ENCODE assay signal across 1 cellular context in the genomic region with DNA sequence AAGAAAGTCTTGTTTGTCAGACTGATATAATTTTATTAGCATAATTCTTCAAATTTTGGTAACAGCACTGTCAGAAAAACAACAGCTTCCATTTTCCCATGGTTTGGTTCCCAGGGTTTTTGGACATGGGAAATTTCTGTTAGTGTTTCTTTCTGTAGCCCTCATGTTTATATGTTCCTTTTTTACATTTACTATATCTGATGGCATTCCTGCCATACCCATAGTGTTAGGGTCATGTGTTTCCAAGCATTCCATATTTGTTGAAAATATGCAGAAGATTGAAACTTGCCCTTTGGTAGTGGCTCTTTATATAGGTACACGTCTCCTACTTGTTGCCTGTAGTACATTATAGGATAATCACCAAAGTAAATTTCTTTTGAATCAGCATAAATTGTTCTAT.
TF ChIP-seq lines count a peak whose summit lies in the region.

No MANE protein-coding gene starts in this region.

TF ChIP-seq in IMR-90, 13 proteins besides CTCF, POLR2A, EP300 and RAD21:
- no peak for TF ChIP-seq FOS (IDR thresholded peaks at IDR 0.05; ENCODE audit: low read depth, low read length)
- TF ChIP-seq, protein P1, sequence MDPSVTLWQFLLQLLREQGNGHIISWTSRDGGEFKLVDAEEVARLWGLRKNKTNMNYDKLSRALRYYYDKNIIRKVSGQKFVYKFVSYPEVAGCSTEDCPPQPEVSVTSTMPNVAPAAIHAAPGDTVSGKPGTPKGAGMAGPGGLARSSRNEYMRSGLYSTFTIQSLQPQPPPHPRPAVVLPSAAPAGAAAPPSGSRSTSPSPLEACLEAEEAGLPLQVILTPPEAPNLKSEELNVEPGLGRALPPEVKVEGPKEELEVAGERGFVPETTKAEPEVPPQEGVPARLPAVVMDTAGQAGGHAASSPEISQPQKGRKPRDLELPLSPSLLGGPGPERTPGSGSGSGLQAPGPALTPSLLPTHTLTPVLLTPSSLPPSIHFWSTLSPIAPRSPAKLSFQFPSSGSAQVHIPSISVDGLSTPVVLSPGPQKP (IDR thresholded peaks at IDR 0.05; ENCODE audit: borderline replicate concordance, low read depth, low read length): no peak
TF ChIP-seq in IMR-90: peak in this region for 0.
